ENCODE assay signal across 28 cellular contexts in genomic region chr11:13699870-13700269, GRCh38.
"Had no signal": no experiment of that assay in that cellular context is flagged by ENCODE, and none has a peak within 500 bp of the region (broad histone marks: within the 10 kb centered on the region; RNA-seq: fewer than 3 reads in every experiment).

No MANE protein-coding gene starts in this region.

- H3K9ac ChIP-seq: neural progenitor cell had no signal

- H3K4me3 Mint-ChIP-seq: natural killer cell; nephron progenitor cell; neural progenitor cell; stimulated activated memory B cell treated with anti-CD40 and anti-IgM and Interleukin-4, amounts not matched to agents 10 μg/mL and 1 μg/mL and 100 μg/mL, for 72 hours had no signal

- H3K4me1 Mint-ChIP-seq: neural progenitor cell; stimulated activated memory B cell treated with anti-CD40 and anti-IgM and Interleukin-4, amounts not matched to agents 10 μg/mL and 1 μg/mL and 100 μg/mL, for 72 hours had no signal

- H3K27ac Mint-ChIP-seq: natural killer cell; nephron progenitor cell; neural progenitor cell; progenitor cell of endocrine pancreas; stimulated activated memory B cell treated with anti-CD40 and anti-IgM and Interleukin-4, amounts not matched to agents 10 μg/mL and 1 μg/mL and 100 μg/mL, for 72 hours had no signal

- H3K27me3 Mint-ChIP-seq: progenitor cell of endocrine pancreas; stimulated activated memory B cell treated with anti-CD40 and anti-IgM and Interleukin-4, amounts not matched to agents 10 μg/mL and 1 μg/mL and 100 μg/mL, for 72 hours had no signal

- H3K27ac ChIP-seq: left lung, lower lobe of right lung, neural progenitor cell, ovary, right atrium auricular region, right lobe of liver, stomach, testis, thyroid gland, upper lobe of left lung, vagina had no signal

- H3K36me3 ChIP-seq: ovary, right lobe of liver, thyroid gland had no signal

- H3K9me3 ChIP-seq: left lung, lower lobe of right lung, ovary, right atrium auricular region, right lobe of liver, stomach, testis, thyroid gland, transverse colon, upper lobe of left lung, vagina had no signal

- H3K4me3 ChIP-seq: left lung, lower lobe of right lung, neural progenitor cell, ovary, right atrium auricular region, right lobe of liver, smooth muscle cell, stomach, testis, thyroid gland, transverse colon, upper lobe of left lung, vagina had no signal

- ATAC-seq: left cardiac atrium; left lung; lower lobe of right lung; natural killer cell; right lobe of liver; stimulated activated memory B cell treated with anti-CD40 and anti-IgM and Interleukin-4, amounts not matched to agents 10 μg/mL and 1 μg/mL and 100 μg/mL, for 72 hours; stimulated activated naive CD8-positive, alpha-beta T cell treated with anti-CD3 and anti-CD28 coated beads, Interleukin-15, Interleukin-2, amounts not matched to agents 100 U/mL and 50 U/mL, for 24 hours had no signal

- H3K9me3 Mint-ChIP-seq: natural killer cell; nephron progenitor cell; neural progenitor cell; stimulated activated memory B cell treated with anti-CD40 and anti-IgM and Interleukin-4, amounts not matched to agents 10 μg/mL and 1 μg/mL and 100 μg/mL, for 72 hours had no signal

- FAIRE-seq: keratinocyte had no signal

- H3K4me1 ChIP-seq: left lung, lower lobe of right lung, right lobe of liver, testis, thyroid gland, upper lobe of left lung, vagina had no signal

- DNase-seq: hippocampal formation; kidney glomerular epithelial cell; left cardiac atrium; left lung; lower lobe of right lung; mammary epithelial cell; mesenchymal stem cell; natural killer cell; nephron progenitor cell; ovary; right lobe of liver; stimulated activated CD4-positive, alpha-beta T cell treated with anti-CD3 and anti-CD28 coated beads, Interleukin-1b, Interleukin-23, amount 100 ng/mL, for 48 hours; stimulated activated CD4-positive, alpha-beta T cell treated with anti-CD3 and anti-CD28 coated beads, Interleukin-2, amount 100 ng/mL, for 48 hours; stimulated activated CD4-positive, alpha-beta T cell treated with anti-CD3 and anti-CD28 coated beads, Interleukin-4, amount 100 ng/mL, for 4 hours; stimulated activated CD8-positive, alpha-beta memory T cell treated with anti-CD3 and anti-CD28 coated beads, Interleukin-4, amount 100 ng/mL, for 48 hours; stimulated activated naive CD8-positive, alpha-beta T cell treated with anti-CD3 and anti-CD28 coated beads, Interleukin-15, Interleukin-2, amounts not matched to agents 100 U/mL and 50 U/mL, for 24 hours; stomach; testis; thyroid gland; transverse colon; upper lobe of left lung had no signal

- H3K27me3 ChIP-seq: left lung, neural progenitor cell, ovary, right atrium auricular region, right lobe of liver, stomach, testis, thyroid gland, transverse colon, upper lobe of left lung, vagina had no signal
